Comparison of ENCODE assay signal across 9 cellular contexts in genomic region chr5:109692852-109693251, GRCh38. TPM values are rescaled to one million over a fixed set of nuclear protein-coding genes. Genes with fewer than 3 reads are reported as not detected.
DNase-seq lines count a peak whose midpoint lies in the region; ATAC-seq and TF ChIP-seq lines count a peak whose summit lies in the region.
"Had no signal": no experiment of that assay in that cellular context is flagged by ENCODE, and none has a peak within 500 bp of the region (broad histone marks: within the 10 kb centered on the region; RNA-seq: fewer than 3 reads in every experiment).

No MANE protein-coding gene starts in this region.

- peak overlapping the region; percentile 11; the same call in 1 of the 2 replicates for H3K4me3 ChIP-seq in GM12865 (ENCODE audit: low read depth, low read length)
- H3K4me3 ChIP-seq in skeletal muscle tissue (ENCODE audit: low read length in 3 of 3) = peak overlapping the region; percentile 6 to 60 (median 32)
- H3K4me3 ChIP-seq: SK-N-MC had no signal

- TF ChIP-seq CTCF in GM12865 (IDR thresholded peaks at IDR 0.05; ENCODE audit: insufficient read depth, low read depth, low read length, missing control alignments) = no peak

- H3K9ac ChIP-seq in skeletal muscle tissue (ENCODE audit: low read depth in 1 of 3, low read length in 3 of 3) = peak overlapping the region in 2 of 3 donors; percentile 23 to 60

- H3K4me1 ChIP-seq in skeletal muscle tissue (ENCODE audit: control insufficient read depth in 3 of 3, insufficient read depth in 3 of 3, low read length in 3 of 3) = peaks cover 27 to 41% (median 36%) of the 10 kb centered on the region in 3 donors

- H3K36me3 ChIP-seq in skeletal muscle tissue (ENCODE audit: control insufficient read depth in 3 of 3, insufficient read depth in 3 of 3, low read length in 3 of 3) = no peaks in the 10 kb centered on the region

- no peak for TF ChIP-seq POLR2A in erythroblast (IDR thresholded peaks at IDR 0.05; ENCODE audit: low read length)

- H3K9me3 ChIP-seq in skeletal muscle tissue (ENCODE audit: control insufficient read depth in 3 of 3, low read length in 3 of 3) = no peaks in the 10 kb centered on the region

- H3K27me3 ChIP-seq in skeletal muscle tissue (ENCODE audit: control insufficient read depth in 3 of 3, insufficient read depth in 3 of 3, low read length in 3 of 3) = no peaks in the 10 kb centered on the region

- DNase-seq in GM12865 (ENCODE audit: low read depth) (peak; percentile 39), OCI-M1 (lab: John Stamatoyannopoulos, UW) (peak; percentile 18), erythroblast (lab: John Stamatoyannopoulos, UW) (peak; percentile 29 to 49), AG08395 (ENCODE audit: low spot score) (no peak)
- DNase-seq: activated CD8-positive, alpha-beta memory T cell treated with anti-CD3 and anti-CD28 coated beads, Interleukin-2, amount 50 U/mL, for 4 hours had no signal

- ATAC-seq in HG02970 (IDR thresholded peaks at IDR 0.05; ENCODE audit: low FRiP score, unreplicated experiment) = no peak
- ATAC-seq in HG02571 (IDR thresholded peaks at IDR 0.05; ENCODE audit: unreplicated experiment) = no peak

- peak overlapping the region; percentile 95 for H3K27ac ChIP-seq in skeletal muscle tissue (ENCODE audit: low read depth, low read length)
- H3K27ac ChIP-seq: SK-N-MC had no signal

RNA-seq across cellular contexts. Expression of gene MAN2A1, which starts 3.1 kb away (rescaled TPM):
- total RNA-seq in skeletal muscle tissue = 81.4 TPM
